28 cellular contexts compared by ENCODE assay signal in the genomic region with DNA sequence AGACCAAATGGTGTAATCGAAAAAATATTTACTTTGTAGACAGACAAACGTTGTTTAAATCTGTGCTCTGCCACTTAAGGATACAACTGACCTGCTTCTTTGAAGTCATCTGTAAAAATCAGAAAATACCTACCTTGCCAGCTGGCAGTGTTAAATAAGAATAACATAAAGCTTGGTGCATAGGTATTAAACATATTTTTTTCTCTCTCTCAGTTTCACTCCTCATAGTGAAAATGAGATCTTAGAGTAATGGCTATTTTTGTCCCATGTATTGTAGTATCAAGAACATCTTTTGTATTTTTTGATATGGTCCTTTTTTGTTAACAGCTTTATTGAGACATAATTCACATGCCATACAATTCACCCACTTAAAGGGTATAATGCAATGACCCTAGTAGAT. TPM values are rescaled to one million over a fixed set of nuclear protein-coding genes. Genes with fewer than 3 reads are reported as not detected.
DNase-seq lines count a peak whose midpoint lies in the region; ATAC-seq and TF ChIP-seq lines count a peak whose summit lies in the region.
"Had no signal": no experiment of that assay in that cellular context is flagged by ENCODE, and none has a peak within 500 bp of the region (broad histone marks: within the 10 kb centered on the region; RNA-seq: fewer than 3 reads in every experiment).

No MANE protein-coding gene starts in this region.

- DNase-seq in 8988T (no peak), NCI-H187 (lab: John Stamatoyannopoulos, UW) (no peak), BE2C (no peak)
- DNase-seq: CD4-positive, alpha-beta T cell; DMS79; EL; GDM1; H9; HFFc6; IMR-90; KG1; NCI-H1048; NCI-H1417; NCI-H1694 treated with DMSO at 0.1 percent for 48 hours; NCI-H2081 treated with DMSO at 0.1 percent for 48 hours; NCI-H2171; NCI-H226; NCI-H510A; NCI-H69; OCI-M1; SIG-M5 had no signal

- no peak overlapping the region for H2AFZ ChIP-seq in OCI-LY3 (ENCODE audit: low read depth, low read length)
- H2AFZ ChIP-seq: GM23338 had no signal

- TF ChIP-seq CTCF in OCI-LY3 (IDR thresholded peaks at IDR 0.05; ENCODE audit: low read depth, low read length) (no peak), BE2C (IDR thresholded peaks at IDR 0.05; ENCODE audit: low read depth, low read length) (no peak)

- H3K4me2 ChIP-seq in OCI-LY3 (ENCODE audit: low read length) = 0 out of 2 replicates have a peak overlapping the region, but pooled peaks have one; percentile 0
- H3K4me2 ChIP-seq: BLaER1 treated with 17β-estradiol and CSF1 and Interleukin-3, amounts not matched to agents 10 nM and 100 nM; GM23338 had no signal

- H3K4me1 ChIP-seq in OCI-LY3 (ENCODE audit: low read length) = peaks cover 8% of the 10 kb centered on the region
- H3K4me1 ChIP-seq in BE2C = no peaks in the 10 kb centered on the region
- H3K4me1 ChIP-seq: BLaER1 treated with 17β-estradiol and CSF1 and Interleukin-3, amounts not matched to agents 10 nM and 100 nM had no signal

- no peaks in the 10 kb centered on the region for H3K36me3 ChIP-seq in OCI-LY3 (replicated peaks; ENCODE audit: low read depth, low read length)
- H3K36me3 ChIP-seq in BE2C = no peaks in the 10 kb centered on the region
- H3K36me3 ChIP-seq: BLaER1 treated with 17β-estradiol and CSF1 and Interleukin-3, amounts not matched to agents 10 nM and 100 nM had no signal

- H3K9me3 ChIP-seq in OCI-LY3 (ENCODE audit: insufficient read depth, low read length) (no peaks in the 10 kb centered on the region), BE2C (no peaks in the 10 kb centered on the region)
- H3K9me3 ChIP-seq: BLaER1 treated with 17β-estradiol and CSF1 and Interleukin-3, amounts not matched to agents 10 nM and 100 nM had no signal

- H4K20me1 ChIP-seq in OCI-LY3 (ENCODE audit: insufficient read depth, low read length) = no peaks in the 10 kb centered on the region
- H4K20me1 ChIP-seq: BLaER1 treated with 17β-estradiol and CSF1 and Interleukin-3, amounts not matched to agents 10 nM and 100 nM had no signal

- H3K4me3 ChIP-seq in OCI-LY3 (ENCODE audit: low read length) (no peak overlapping the region), BE2C (ENCODE audit: low read depth, low read length) (no peak overlapping the region)
- H3K4me3 ChIP-seq: BLaER1 treated with 17β-estradiol and CSF1 and Interleukin-3, amounts not matched to agents 10 nM and 100 nM; GM23338; SK-N-MC had no signal

- peak; percentile 88 for ATAC-seq in GM18511 (IDR thresholded peaks at IDR 0.05; ENCODE audit: unreplicated experiment)
- peak; percentile 52 for ATAC-seq in GM19468 (IDR thresholded peaks at IDR 0.05; ENCODE audit: extremely low read depth, unreplicated experiment)
- ATAC-seq in HG03175 (IDR thresholded peaks at IDR 0.05; ENCODE audit: unreplicated experiment) = peak; percentile 86
- ATAC-seq: GM23338 had no signal

- H3K79me2 ChIP-seq in OCI-LY3 (ENCODE audit: low read length) = no peaks in the 10 kb centered on the region

- no peak overlapping the region for H3K9ac ChIP-seq in OCI-LY3 (ENCODE audit: low read length)
- H3K9ac ChIP-seq: BLaER1 treated with 17β-estradiol and CSF1 and Interleukin-3, amounts not matched to agents 10 nM and 100 nM had no signal

- no peak overlapping the region for H3K27ac ChIP-seq in OCI-LY3 (ENCODE audit: low read length)
- H3K27ac ChIP-seq: BLaER1 treated with 17β-estradiol and CSF1 and Interleukin-3, amounts not matched to agents 10 nM and 100 nM; SK-N-MC had no signal

- H3K27me3 ChIP-seq in OCI-LY3 (ENCODE audit: low read depth, low read length) = peaks cover 7% of the 10 kb centered on the region; the same call in 1 of the 2 replicates
- no peaks in the 10 kb centered on the region for H3K27me3 ChIP-seq in BE2C
- H3K27me3 ChIP-seq: BLaER1 treated with 17β-estradiol and CSF1 and Interleukin-3, amounts not matched to agents 10 nM and 100 nM had no signal

RNA-seq across cellular contexts. Expression of a gene that starts 17.9 kb away (rescaled TPM):
- polyA plus RNA-seq in BE2C (2012; ENCODE audit: insufficient read depth, insufficient read length, low read depth) = 9.4 TPM
